In the genomic region with DNA sequence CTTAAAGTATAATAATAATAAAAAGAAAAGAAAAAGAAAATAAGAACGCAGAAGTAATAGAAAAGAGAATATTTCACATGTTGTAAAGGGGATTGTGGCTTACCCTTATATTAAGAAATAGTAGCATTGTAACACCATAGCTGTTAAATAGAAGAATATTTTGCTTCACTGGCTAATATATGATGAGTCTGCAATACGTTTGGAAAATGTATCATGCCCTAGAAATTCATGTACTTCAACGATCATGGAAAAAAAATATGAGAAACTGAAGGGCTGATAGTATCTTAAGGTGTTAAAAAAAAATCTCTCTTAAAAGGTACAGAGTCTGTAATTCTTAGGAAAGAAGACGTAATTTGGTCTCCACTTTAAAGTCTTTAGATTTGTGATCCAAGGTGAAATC, we compare ENCODE assay signal across 8 cellular contexts.
"Had no signal": no experiment of that assay in that cellular context is flagged by ENCODE, and none has a peak within 500 bp of the region (broad histone marks: within the 10 kb centered on the region; RNA-seq: fewer than 3 reads in every experiment).

No MANE protein-coding gene starts in this region.

- H3K4me3 ChIP-seq: GM12878 had no signal

- DNase-seq: GDM1, GF-D8 had no signal

- FAIRE-seq: G401.6, GM12878, GM12891, GM12892, GM18507, GM19239 had no signal

- ATAC-seq: GM12878 had no signal
